17 cellular contexts compared by ENCODE assay signal in the genomic region with DNA sequence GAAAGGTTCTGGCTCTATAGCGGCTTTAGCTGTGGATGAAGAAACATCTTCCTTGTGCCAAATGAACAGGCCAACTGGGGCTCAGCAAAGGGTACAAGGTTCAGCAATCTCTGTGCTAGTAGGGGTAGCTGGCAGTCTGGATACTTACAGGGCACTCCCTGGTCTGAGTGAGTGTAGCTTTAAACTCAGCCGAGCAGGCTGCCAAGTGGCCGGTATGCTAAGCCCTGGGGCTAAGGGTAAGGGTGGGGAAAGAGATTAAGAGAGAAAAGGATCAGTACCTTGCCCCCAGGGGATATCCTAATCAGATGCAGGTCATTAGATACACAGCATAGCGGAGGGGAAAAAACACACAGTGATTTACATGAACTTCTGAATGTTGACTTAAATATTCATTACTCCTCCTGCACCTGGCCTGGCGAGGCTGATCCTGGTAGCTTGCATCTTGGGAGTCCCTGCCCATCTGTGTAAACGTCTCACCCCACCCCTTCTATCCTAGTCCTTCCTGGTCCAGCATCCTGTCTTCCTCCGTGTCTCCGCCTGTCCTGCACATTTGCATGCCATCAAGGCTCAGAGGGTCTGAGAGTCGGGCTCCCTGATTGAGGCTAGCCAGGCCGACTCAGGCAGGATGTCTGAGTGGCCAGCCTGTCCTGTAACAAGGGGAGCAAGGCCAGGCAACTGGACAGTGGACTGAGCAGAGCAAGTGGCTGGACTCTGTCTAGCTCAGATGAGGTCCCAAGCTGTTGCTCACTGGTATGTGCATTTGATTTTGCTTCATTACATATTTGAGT. TPM values are rescaled to one million over a fixed set of nuclear protein-coding genes. Genes with fewer than 3 reads are reported as not detected.
DNase-seq lines count a peak whose midpoint lies in the region; ATAC-seq and TF ChIP-seq lines count a peak whose summit lies in the region.
"Had no signal": no experiment of that assay in that cellular context is flagged by ENCODE, and none has a peak within 500 bp of the region (broad histone marks: within the 10 kb centered on the region; RNA-seq: fewer than 3 reads in every experiment).

No MANE protein-coding gene starts in this region.

- CTCF ChIA-PET in Caco-2 (lab: Charles Lee) = interaction anchor here (0.8 to 1.5 kb wide), 4 partner anchors 14 to 270 kb away, joined by 3 to 8 read pairs (median 4); no protein-coding TSS in a partner anchor

- intact Hi-C loops in Caco-2 (cut with micrococcal nuclease; ENCODE audit: unreplicated experiment) (no loop called here), head of caudate nucleus (cut with DNase I) (no loop called here)

- H3K23ac ChIP-seq in neuronal stem cell (ENCODE audit: low read depth, low read length, poor library complexity) = peak overlapping the region; percentile 21

- no peak overlapping the region for H3K9ac ChIP-seq in neuronal stem cell (ENCODE audit: low read depth, low read length, poor library complexity)

- H3K36me3 Mint-ChIP-seq in Caco-2 (ENCODE audit: insufficient read depth, unreplicated experiment) (no peaks in the 10 kb centered on the region), brain (peaks cover 4% of the 10 kb centered on the region)
- H3K36me3 Mint-ChIP-seq in stimulated activated effector memory CD8-positive, alpha-beta T cell treated with anti-CD3 and anti-CD28 coated beads, Interleukin-12 subunit alpha, Interleukin-12 subunit beta, amount 100 ng/mL, for 72 hours = no peaks in the 10 kb centered on the region

- no peak overlapping the region for H2BK15ac ChIP-seq in neuronal stem cell (ENCODE audit: low read length)

- no TSS peak for BruUV-seq in Caco-2 (replicated peaks; lab: Mats Ljungman, UMichigan)

- H3K9me3 Mint-ChIP-seq in Caco-2 (ENCODE audit: unreplicated experiment) (no peaks in the 10 kb centered on the region), brain (no peaks in the 10 kb centered on the region)
- no peaks in the 10 kb centered on the region for H3K9me3 Mint-ChIP-seq in stimulated activated effector memory CD8-positive, alpha-beta T cell treated with anti-CD3 and anti-CD28 coated beads, Interleukin-12 subunit alpha, Interleukin-12 subunit beta, amount 100 ng/mL, for 72 hours
- H3K9me3 Mint-ChIP-seq: nephron; T-helper 2 cell treated with Interferon-gamma antibody and Interleukin-4, amounts not matched to agents 5 μg/mL and 100 μg/mL, for 36 hours had no signal

- H3K18ac ChIP-seq in neuronal stem cell (ENCODE audit: low read length) = peak overlapping the region; percentile 73

- no peak overlapping the region for H2BK120ac ChIP-seq in neuronal stem cell (ENCODE audit: low read depth, low read length)

- H3K14ac ChIP-seq in neuronal stem cell (ENCODE audit: low read length) = no peak overlapping the region

- H3K4ac ChIP-seq in neuronal stem cell (ENCODE audit: low read length) = no peak overlapping the region

- peaks cover 8% of the 10 kb centered on the region for H3K27me3 Mint-ChIP-seq in Caco-2 (ENCODE audit: insufficient read depth, unreplicated experiment)
- no peaks in the 10 kb centered on the region for H3K27me3 Mint-ChIP-seq in brain

- no peaks in the 10 kb centered on the region for H3K9me3 ChIP-seq in Caco-2
- no peaks in the 10 kb centered on the region for H3K9me3 ChIP-seq in neuronal stem cell (replicated peaks in 1 of 2; ENCODE audit: control insufficient read depth in 2 of 2, insufficient read depth in 1 of 2, low read depth in 1 of 2, low read length in 2 of 2)
- H3K9me3 ChIP-seq: right atrium auricular region had no signal

- no peaks in the 10 kb centered on the region for H3K79me1 ChIP-seq in neuronal stem cell (ENCODE audit: low read depth, low read length)

- H2AFZ ChIP-seq in neuronal stem cell (ENCODE audit: low read length) = no peak overlapping the region

- TF ChIP-seq CTCF in Caco-2 (IDR thresholded peaks at IDR 0.05; ENCODE audit: insufficient read depth in 1 of 2, low read depth in 1 of 2, low read length in 1 of 2, severe bottlenecking in 1 of 2, unreplicated experiment in 1 of 2) (no peak), brain (conservative IDR thresholded peaks at IDR 0.05) (no peak)

- DNase-seq in Caco-2 (peak; percentile 53 to 61), NCI-H1436 (lab: John Stamatoyannopoulos, UW) (peak; percentile 62), neuronal stem cell (ENCODE audit: low spot score) (no peak), head of caudate nucleus (no peak)
- no peak for DNase-seq in stimulated activated effector memory CD8-positive, alpha-beta T cell treated with anti-CD3 and anti-CD28 coated beads, Interleukin-12 subunit alpha, Interleukin-12 subunit beta, amount 100 ng/mL, for 72 hours (ENCODE audit: low spot score in 2 of 2)
- DNase-seq: activated CD8-positive, alpha-beta memory T cell treated with anti-CD3 and anti-CD28 coated beads, Interleukin-2, amount 50 U/mL, for 48 hours; activated naive CD4-positive, alpha-beta T cell; cortex of kidney; mesenchymal stem cell; SHP77 treated with DMSO at 0.1 percent for 48 hours had no signal

- H3K36me3 ChIP-seq in Caco-2 (ENCODE audit: control insufficient read depth, insufficient read depth, low read length) = no peaks in the 10 kb centered on the region
- H3K36me3 ChIP-seq in neuronal stem cell (replicated peaks in 1 of 2; ENCODE audit: control insufficient read depth in 2 of 2, insufficient read depth in 2 of 2, low read length in 2 of 2) = no peaks in the 10 kb centered on the region
- H3K36me3 ChIP-seq: right atrium auricular region had no signal

- WGBS in neuronal stem cell (ENCODE audit: extremely low coverage in 2 of 2, insufficient read length in 2 of 2, insufficient replicate concordance in 1 of 2), 2 donors = no CpG with 5 or more reads among the region's 10 CpGs

- H4K91ac ChIP-seq in neuronal stem cell (ENCODE audit: low read depth, low read length, poor library complexity) = no peak overlapping the region

- H4K8ac ChIP-seq in neuronal stem cell (ENCODE audit: low read depth, low read length) = no peak overlapping the region

- no peak overlapping the region for H2BK5ac ChIP-seq in neuronal stem cell (ENCODE audit: low read length)

- no peak overlapping the region for H2BK12ac ChIP-seq in neuronal stem cell (ENCODE audit: low read length)

- peaks cover 10% of the 10 kb centered on the region for H3K4me1 Mint-ChIP-seq in Caco-2 (ENCODE audit: low read depth, unreplicated experiment)
- H3K4me1 Mint-ChIP-seq in brain = peaks cover 35% of the 10 kb centered on the region
- H3K4me1 Mint-ChIP-seq in stimulated activated effector memory CD8-positive, alpha-beta T cell treated with anti-CD3 and anti-CD28 coated beads, Interleukin-12 subunit alpha, Interleukin-12 subunit beta, amount 100 ng/mL, for 72 hours = no peaks in the 10 kb centered on the region

- POLR2A ChIA-PET in Caco-2 (lab: Charles Lee) = no interaction called here

- H3K27ac Mint-ChIP-seq in Caco-2 (ENCODE audit: unreplicated experiment) (no peak overlapping the region), brain (peak overlapping the region in 3 of 5 experiments; percentile 42 to 80 (median 63))
- no peak overlapping the region for H3K27ac Mint-ChIP-seq in stimulated activated effector memory CD8-positive, alpha-beta T cell treated with anti-CD3 and anti-CD28 coated beads, Interleukin-12 subunit alpha, Interleukin-12 subunit beta, amount 100 ng/mL, for 72 hours
- H3K27ac Mint-ChIP-seq: nephron; T-helper 2 cell treated with Interferon-gamma antibody and Interleukin-4, amounts not matched to agents 5 μg/mL and 100 μg/mL, for 36 hours had no signal

- no peak overlapping the region for H3K4me2 ChIP-seq in neuronal stem cell (ENCODE audit: insufficient read depth, low read length, poor library complexity, severe bottlenecking)

- no peak overlapping the region for H3K4me3 ChIP-seq in Caco-2 (ENCODE audit: low read depth, low read length)
- no peak overlapping the region for H3K4me3 ChIP-seq in neuronal stem cell (ENCODE audit: low read length in 2 of 2)
- H3K4me3 ChIP-seq: right atrium auricular region had no signal

- H3K4me3 Mint-ChIP-seq in Caco-2 (ENCODE audit: unreplicated experiment) (no peak overlapping the region), brain (no peak overlapping the region)
- H3K4me3 Mint-ChIP-seq in stimulated activated effector memory CD8-positive, alpha-beta T cell treated with anti-CD3 and anti-CD28 coated beads, Interleukin-12 subunit alpha, Interleukin-12 subunit beta, amount 100 ng/mL, for 72 hours = no peak overlapping the region
- H3K4me3 Mint-ChIP-seq: nephron; T-helper 2 cell treated with Interferon-gamma antibody and Interleukin-4, amounts not matched to agents 5 μg/mL and 100 μg/mL, for 36 hours had no signal

- H3K27ac ChIP-seq in neuronal stem cell (replicated peaks; ENCODE audit: low read length) = no peak overlapping the region
- H3K27ac ChIP-seq: right atrium auricular region had no signal

- H3K4me1 ChIP-seq in Caco-2 = peaks cover 11% of the 10 kb centered on the region; the same call in 1 of the 2 replicates
- H3K4me1 ChIP-seq in neuronal stem cell (ENCODE audit: control insufficient read depth in 2 of 2, insufficient read depth in 1 of 2, low read depth in 1 of 2, low read length in 2 of 2) = peaks cover 0 to 17% of the 10 kb centered on the region in 2 donors
- H3K4me1 ChIP-seq: right atrium auricular region had no signal

- peak overlapping the region; percentile 16 for H2AK5ac ChIP-seq in neuronal stem cell (ENCODE audit: low read depth, low read length)

- no peak for ATAC-seq in GM18873 (IDR thresholded peaks at IDR 0.05; ENCODE audit: low FRiP score, unreplicated experiment)
- ATAC-seq in stimulated activated effector memory CD8-positive, alpha-beta T cell treated with anti-CD3 and anti-CD28 coated beads, Interleukin-12 subunit alpha, Interleukin-12 subunit beta, amount 100 ng/mL, for 72 hours = no peak
- no peak for ATAC-seq in GM19455 (IDR thresholded peaks at IDR 0.05; ENCODE audit: unreplicated experiment)

- H3K27me3 ChIP-seq in Caco-2 (replicated peaks; ENCODE audit: control insufficient read depth, insufficient read depth, low read length) (no peaks in the 10 kb centered on the region), neuronal stem cell (ENCODE audit: control insufficient read depth in 3 of 3, insufficient read depth in 3 of 3, low read depth in 1 of 3, low read length in 3 of 3) (peaks cover 0 to 63% (median 3%) of the 10 kb centered on the region in 3 experiments)
- H3K27me3 ChIP-seq: right atrium auricular region had no signal

RNA-seq across cellular contexts. Expression of a gene that starts 39.5 kb away (rescaled TPM):
- not detected in 2 replicates for total RNA-seq in Caco-2 (2022)
- 114 TPM for polyA plus RNA-seq in brain (ENCODE audit: insufficient read depth, low read depth, low replicate concordance)
- polyA plus RNA-seq in neuronal stem cell (2013, experiment 1 of 2) = 0.66 TPM
- 0.66 TPM for polyA plus RNA-seq in neuronal stem cell (2013, experiment 2 of 2)
- total RNA-seq: epithelial cell of proximal tubule had no signal

Comparison
In these comparisons a context has a peak if more than half of its experiments do, and no peak if none do; other contexts are left out.
1. DNase-seq: peak in Caco-2 (2 of 2) and NCI-H1436 (single experiment); none in neuronal stem cell (single experiment), head of caudate nucleus (0 of 42) and stimulated activated effector memory CD8-positive, alpha-beta T cell treated with anti-CD3 and anti-CD28 coated beads, Interleukin-12 subunit alpha, Interleukin-12 subunit beta, amount 100 ng/mL, for 72 hours (0 of 2).
2. H3K27ac Mint-ChIP-seq: peak in brain (3 of 5); none in Caco-2 (single experiment) and stimulated activated effector memory CD8-positive, alpha-beta T cell treated with anti-CD3 and anti-CD28 coated beads, Interleukin-12 subunit alpha, Interleukin-12 subunit beta, amount 100 ng/mL, for 72 hours (single experiment).